ENCODE assay signal across 13 cellular contexts in genomic region chr1:23196627-23197328, GRCh38. TPM values are rescaled to one million over a fixed set of nuclear protein-coding genes. Genes with fewer than 3 reads are reported as not detected.
DNase-seq lines count a peak whose midpoint lies in the region; ATAC-seq and TF ChIP-seq lines count a peak whose summit lies in the region.
"Had no signal": no experiment of that assay in that cellular context is flagged by ENCODE, and none has a peak within 500 bp of the region (broad histone marks: within the 10 kb centered on the region; RNA-seq: fewer than 3 reads in every experiment).

No MANE protein-coding gene starts in this region.

- H2AFZ ChIP-seq in IMR-90 (replicated peaks; ENCODE audit: low read length, poor library complexity), result peak overlapping the region; percentile 80

- peak overlapping the region; percentile 99 for H2BK120ac ChIP-seq in IMR-90 (ENCODE audit: low read depth, low read length)

- H3K27ac ChIP-seq in IMR-90 (ENCODE audit: insufficient read depth, low read length), result peak overlapping the region; percentile 92

- H3K27me3 Mint-ChIP-seq in MCF 10A (ENCODE audit: insufficient read depth, unreplicated experiment), result no peaks in the 10 kb centered on the region

- peak overlapping the region; percentile 98 for H3K23ac ChIP-seq in IMR-90 (ENCODE audit: low read depth, low read length)

- H3K9ac ChIP-seq in IMR-90 (ENCODE audit: low read depth, low read length), result peak overlapping the region; percentile 59

- peaks cover 33% of the 10 kb centered on the region for H3K9me1 ChIP-seq in IMR-90 (ENCODE audit: insufficient read depth, low read length)

- H3K79me1 ChIP-seq in IMR-90 (ENCODE audit: low read depth in 1 of 2, low read length in 2 of 2), result peaks cover 0 to 19% of the 10 kb centered on the region in 2 experiments; a peak in 2 of 4 replicates

- peak overlapping the region; percentile 89 for H3K27ac Mint-ChIP-seq in MCF 10A (ENCODE audit: low read depth, unreplicated experiment)
- H3K27ac Mint-ChIP-seq: effector memory CD8-positive, alpha-beta T cell; stimulated activated memory B cell treated with anti-CD40 and anti-IgM and Interleukin-4, amounts not matched to agents 10 μg/mL and 1 μg/mL and 100 μg/mL, for 72 hours had no signal

- peak overlapping the region; percentile 62 to 99 for H4K8ac ChIP-seq in IMR-90 (ENCODE audit: low read depth in 2 of 2, low read length in 2 of 2)

- peak overlapping the region; percentile 61 for H3K4me2 ChIP-seq in IMR-90 (ENCODE audit: low read depth, low read length)

- peaks cover 6% of the 10 kb centered on the region for H3K36me3 Mint-ChIP-seq in MCF 10A (ENCODE audit: insufficient read depth, unreplicated experiment)
- H3K36me3 Mint-ChIP-seq: stimulated activated memory B cell treated with anti-CD40 and anti-IgM and Interleukin-4, amounts not matched to agents 10 μg/mL and 1 μg/mL and 100 μg/mL, for 72 hours had no signal

- peak overlapping the region; percentile 24 for H3K4me3 Mint-ChIP-seq in MCF 10A (ENCODE audit: unreplicated experiment)
- H3K4me3 Mint-ChIP-seq: effector memory CD8-positive, alpha-beta T cell; stimulated activated memory B cell treated with anti-CD40 and anti-IgM and Interleukin-4, amounts not matched to agents 10 μg/mL and 1 μg/mL and 100 μg/mL, for 72 hours had no signal

- no peaks in the 10 kb centered on the region for H3K9me3 ChIP-seq in IMR-90 (ENCODE audit: control insufficient read depth, insufficient read depth, low read length)
- H3K9me3 ChIP-seq: BE2C had no signal

- H4K91ac ChIP-seq in IMR-90 (ENCODE audit: insufficient read depth, low read depth, low read length), result peak overlapping the region; percentile 98

- H3K56ac ChIP-seq in IMR-90 (ENCODE audit: extremely low read depth, insufficient read depth, low read length), result peak overlapping the region; percentile 93

- DNase-seq in AG04449 (ENCODE audit: low read depth, low spot score) (peak; percentile 96), IMR-90 (peak; percentile 98), MCF 10A (ENCODE audit: unreplicated experiment) (peak; percentile 92), kidney glomerular epithelial cell (lab: John Stamatoyannopoulos, UW) (peak; percentile 96), NCI-H2227 (lab: John Stamatoyannopoulos, UW; ENCODE audit: unreplicated experiment) (no peak), Right ventricle myocardium inferior (ENCODE audit: missing footprints) (no peak)
- no peak for DNase-seq in activated T-cell treated with anti-CD3 and anti-CD28 coated beads, Interleukin-2, amount 50 U/mL, for 48 hours
- DNase-seq: activated naive CD4-positive, alpha-beta T cell; BE2C; effector memory CD8-positive, alpha-beta T cell had no signal

- no peak for TF ChIP-seq CTCF in AG04449 (IDR thresholded peaks at IDR 0.05; ENCODE audit: insufficient read depth, low read length, missing control alignments)
- no peak for TF ChIP-seq CTCF in IMR-90 (conservative IDR thresholded peaks at IDR 0.05; ENCODE audit: low read depth, low read length)
- no peak for TF ChIP-seq CTCF in MCF 10A (IDR thresholded peaks at IDR 0.05; ENCODE audit: unreplicated experiment)

- ATAC-seq in IMR-90 (ENCODE audit: low read depth), result peak; percentile 71
- ATAC-seq in GM21360 (IDR thresholded peaks at IDR 0.05; ENCODE audit: unreplicated experiment), result no peak
- ATAC-seq in Right ventricle myocardium inferior, result no peak
- ATAC-seq: effector memory CD8-positive, alpha-beta T cell; stimulated activated memory B cell treated with anti-CD40 and anti-IgM and Interleukin-4, amounts not matched to agents 10 μg/mL and 1 μg/mL and 100 μg/mL, for 72 hours had no signal

- peak overlapping the region; percentile 99 for H3K14ac ChIP-seq in IMR-90 (replicated peaks; ENCODE audit: low read depth, low read length)

- H2BK5ac ChIP-seq in IMR-90 (ENCODE audit: low read depth, low read length, poor library complexity, severe bottlenecking), result peak overlapping the region; percentile 95

- peak overlapping the region; percentile 35 for H2AK9ac ChIP-seq in IMR-90 (replicated peaks; ENCODE audit: low read depth, low read length, poor library complexity)

- peak; percentile 72 for TF ChIP-seq POLR2A in IMR-90 (IDR thresholded peaks at IDR 0.05; ENCODE audit: low read depth, low read length)

- H2BK15ac ChIP-seq in IMR-90 (ENCODE audit: low read depth, low read length), result peak overlapping the region; percentile 99

- peak overlapping the region; percentile 88 for H3K18ac ChIP-seq in IMR-90 (ENCODE audit: low read depth, low read length)

- in situ Hi-C loops in IMR-90 (cut with MboI; ENCODE audit: low sequenced_read_pairs), result no loop called here

- H3K4me3 ChIP-seq in AG04449 (ENCODE audit: low read depth, low read length) (no peak overlapping the region), IMR-90 (ENCODE audit: insufficient read depth, low read depth, low read length) (no peak overlapping the region)
- H3K4me3 ChIP-seq: skin epidermis had no signal

- CTCF ChIA-PET in AG04449 (lab: Yijun Ruan, JAX) (interaction anchor here (1.1 to 9.8 kb wide), 6 partner anchors 15 to 220 kb away, joined by 3 to 150 read pairs (median 4); partner anchors contain the start of gene HTR1D), IMR-90 (lab: Yijun Ruan, JAX) (interaction anchor here (1.0 to 1.2 kb wide), 3 partner anchors 12 to 53 kb away, joined by 3 to 4 read pairs (median 3); no protein-coding TSS in a partner anchor), MCF 10A (lab: Yijun Ruan, JAX) (interaction anchor here (0.7 to 5.5 kb wide), 3 partner anchors 11 to 101 kb away, joined by 3 to 71 read pairs (median 4); no protein-coding TSS in a partner anchor)

- WGBS in IMR-90 (ENCODE audit: extremely low coverage in 2 of 2, insufficient read length in 1 of 2), 2 experiments, result 65% methylated on average over 4 of the region's 10 CpGs; no CpG with 5 or more reads in 1 of the 2 experiments

- H2BK20ac ChIP-seq in IMR-90 (ENCODE audit: low read depth, low read length), result peak overlapping the region; percentile 99

- peak overlapping the region; percentile 87 for H4K5ac ChIP-seq in IMR-90 (ENCODE audit: low read depth, low read length)

- peak overlapping the region; percentile 99 for H3K4ac ChIP-seq in IMR-90 (ENCODE audit: low read depth, low read length)

- peaks cover 39% of the 10 kb centered on the region for H3K4me1 Mint-ChIP-seq in MCF 10A (ENCODE audit: insufficient read depth, unreplicated experiment)

- intact Hi-C loops in IMR-90 (cut with micrococcal nuclease) (loop anchor here (5.0 kb wide), 1 partner anchor 76 kb away; no protein-coding TSS in a partner anchor), MCF 10A (cut with micrococcal nuclease) (no loop called here), Right ventricle myocardium inferior (cut with DNase I) (no loop called here)

- H3K27me3 ChIP-seq in IMR-90 (ENCODE audit: control insufficient read depth, insufficient read depth, low read length), result no peaks in the 10 kb centered on the region
- H3K27me3 ChIP-seq: BE2C had no signal

- no peaks in the 10 kb centered on the region for H3K36me3 ChIP-seq in IMR-90 (ENCODE audit: control insufficient read depth, insufficient read depth, low read length)
- H3K36me3 ChIP-seq: BE2C had no signal

- no TSS peak for BruUV-seq in IMR-90 (replicated peaks; lab: Mats Ljungman, UMichigan)
- no TSS peak for BruUV-seq in MCF 10A (replicated peaks; lab: Mats Ljungman, UMichigan)

- no peaks in the 10 kb centered on the region for H4K20me1 ChIP-seq in IMR-90 (ENCODE audit: insufficient read depth, low read length)

- dilution Hi-C loops in IMR-90 (cut with HindIII; ENCODE audit: low sequenced_read_pairs, unreplicated experiment), result no loop called here

- no peak for TF ChIP-seq RAD21 in IMR-90 (IDR thresholded peaks at IDR 0.05; ENCODE audit: low read length)

- H3K4me1 ChIP-seq in IMR-90 (ENCODE audit: control insufficient read depth, insufficient read depth, low read length), result peaks cover 18% of the 10 kb centered on the region
- H3K4me1 ChIP-seq: BE2C had no signal

- peak overlapping the region; percentile 100 for H2AK5ac ChIP-seq in IMR-90 (ENCODE audit: low read depth, low read length)

- POLR2A ChIA-PET in AG04449 (lab: Yijun Ruan, JAX) (no interaction called here), IMR-90 (lab: Charles Lee; ENCODE audit: unreplicated experiment) (no interaction called here), MCF 10A (lab: Yijun Ruan, JAX) (interaction anchor here (0.7 to 1.7 kb wide), 7 partner anchors 13 to 343 kb away, joined by 3 to 8 read pairs (median 3); partner anchors contain the start of gene HNRNPR)

- H3K9me3 Mint-ChIP-seq in MCF 10A (ENCODE audit: unreplicated experiment), result no peaks in the 10 kb centered on the region
- H3K9me3 Mint-ChIP-seq: effector memory CD8-positive, alpha-beta T cell; stimulated activated memory B cell treated with anti-CD40 and anti-IgM and Interleukin-4, amounts not matched to agents 10 μg/mL and 1 μg/mL and 100 μg/mL, for 72 hours had no signal

TF ChIP-seq in IMR-90, 13 proteins besides CTCF, POLR2A, EP300 and RAD21 (continues in another document):
- no peak for TF ChIP-seq RFX5 (IDR thresholded peaks at IDR 0.05; ENCODE audit: low read depth, low read length)
- peak; percentile 43; the same call in 1 of the 2 replicates for TF ChIP-seq BHLHE40 (IDR thresholded peaks at IDR 0.05; ENCODE audit: low read depth, low read length)
- TF ChIP-seq RCOR1 (IDR thresholded peaks at IDR 0.05; ENCODE audit: insufficient replicate concordance, low read length), result peak; percentile 20
- peak; percentile 75 for TF ChIP-seq FOS (IDR thresholded peaks at IDR 0.05; ENCODE audit: low read depth, low read length)
- peak; percentile 61 for TF ChIP-seq CEBPB (IDR thresholded peaks at IDR 0.05; ENCODE audit: low read depth, low read length)
- no peak for TF ChIP-seq ELK1 (IDR thresholded peaks at IDR 0.05; ENCODE audit: borderline replicate concordance, low read depth, low read length)

RNA-seq across cellular contexts. Expression of gene HTR1D, which starts 20.5 kb away (rescaled TPM):
- total RNA-seq in IMR-90 (2012; rRNA removed) (under 0.01 and 0.18 TPM in 2 replicates), MCF 10A (2022) (0.17 and 0.35 TPM in 2 replicates), Right ventricle myocardium inferior (0.11 TPM)
- 0.03 and 0.06 TPM in 2 replicates for polyA plus RNA-seq in IMR-90 (2012; rRNA removed)
- polyA plus RNA-seq in IMR-90 (2012; cell fraction: cytosol; rRNA removed), result 0.04 TPM in 1 of 2 replicates, not detected in the other
- polyA plus RNA-seq in IMR-90 (2012; cell fraction: nucleus; rRNA removed; ENCODE audit: low replicate concordance), result 0.10 and 0.13 TPM in 2 replicates

RNA-seq across cellular contexts. Expression of gene LUZP1, which starts 28.1 kb away (rescaled TPM):
- total RNA-seq in IMR-90 (2012; rRNA removed) (31.7 and 36.1 TPM in 2 replicates), MCF 10A (2022) (30.1 and 37.2 TPM in 2 replicates), Right ventricle myocardium inferior (30.4 TPM)
- polyA plus RNA-seq in IMR-90 (2012; rRNA removed), result 12.9 and 13.1 TPM in 2 replicates
- polyA plus RNA-seq in IMR-90 (2012; cell fraction: cytosol; rRNA removed), result 5.5 and 5.7 TPM in 2 replicates
- polyA plus RNA-seq in IMR-90 (2012; cell fraction: nucleus; rRNA removed; ENCODE audit: low replicate concordance), result 6.7 and 17.7 TPM in 2 replicates

Comparison
In these comparisons a context has a peak if more than half of its experiments do, and no peak if none do; other contexts are left out.
1. DNase-seq: peak in AG04449 (single experiment), IMR-90 (single experiment), MCF 10A (single experiment) and kidney glomerular epithelial cell (single experiment); none in activated T-cell treated with anti-CD3 and anti-CD28 coated beads, Interleukin-2, amount 50 U/mL, for 48 hours (0 of 2), NCI-H2227 (single experiment) and Right ventricle myocardium inferior (single experiment).